In the genomic region with DNA sequence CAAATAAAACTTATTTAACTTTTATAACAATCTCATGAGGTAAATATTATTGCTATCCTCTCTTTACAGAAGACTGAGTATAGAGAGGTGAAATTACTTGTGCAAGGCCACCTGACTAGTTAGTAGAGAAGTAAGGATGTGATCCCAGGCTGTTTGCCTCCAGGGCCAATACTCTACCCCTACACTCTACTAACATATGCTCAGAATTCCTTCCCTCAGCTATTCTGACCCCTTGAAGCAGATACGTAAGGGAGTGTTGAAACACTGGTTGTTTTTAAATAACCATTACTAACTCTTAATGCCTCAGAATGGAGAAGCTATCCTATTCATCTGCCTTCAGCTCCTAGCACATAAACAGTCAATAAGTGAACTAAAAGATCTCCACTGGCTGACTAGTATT, we compare ENCODE assay signal across 27 cellular contexts. TPM values are rescaled to one million over a fixed set of nuclear protein-coding genes. Genes with fewer than 3 reads are reported as not detected.
DNase-seq lines count a peak whose midpoint lies in the region; ATAC-seq and TF ChIP-seq lines count a peak whose summit lies in the region.
"Had no signal": no experiment of that assay in that cellular context is flagged by ENCODE, and none has a peak within 500 bp of the region (broad histone marks: within the 10 kb centered on the region; RNA-seq: fewer than 3 reads in every experiment).

No MANE protein-coding gene starts in this region.

- H3K23ac ChIP-seq in trophoblast cell (ENCODE audit: low read length) = no peak overlapping the region

- no peak overlapping the region for H2AK5ac ChIP-seq in trophoblast cell (ENCODE audit: low read length)

- peaks cover 3% of the 10 kb centered on the region for H3K27me3 Mint-ChIP-seq in activated T-cell treated with anti-CD3 and anti-CD28 coated beads, Interleukin-2, amount 50 U/mL, for 24 hours
- no peaks in the 10 kb centered on the region for H3K27me3 Mint-ChIP-seq in activated T-helper 1 cell treated with anti-CD3 and anti-CD28 coated beads, Interleukin-12 subunit alpha, Interleukin-12 subunit beta, Interleukin-2, Interleukin-4 antibody, amounts not matched to agents 30 ng/mL and 10 ng/mL and 1 ng/mL, durations not matched to agents 14 hours and 24 hours and 36 hours (ENCODE audit: insufficient read depth)

- no peaks in the 10 kb centered on the region for H3K9me3 Mint-ChIP-seq in activated T-cell treated with anti-CD3 and anti-CD28 coated beads, Interleukin-2, amount 50 U/mL, for 24 hours
- peaks cover 14% of the 10 kb centered on the region for H3K9me3 Mint-ChIP-seq in activated T-helper 1 cell treated with anti-CD3 and anti-CD28 coated beads, Interleukin-12 subunit alpha, Interleukin-12 subunit beta, Interleukin-2, Interleukin-4 antibody, amounts not matched to agents 30 ng/mL and 10 ng/mL and 1 ng/mL, durations not matched to agents 14 hours and 24 hours and 36 hours
- H3K9me3 Mint-ChIP-seq: CD8-positive, alpha-beta memory T cell had no signal

- H2AFZ ChIP-seq in trophoblast cell (ENCODE audit: insufficient read depth, low read length, poor library complexity) = no peak overlapping the region

- no peaks in the 10 kb centered on the region for H3K79me2 ChIP-seq in trophoblast cell (ENCODE audit: control insufficient read depth, insufficient read depth, low read length, poor library complexity)

- H3K4me3 ChIP-seq in choroid plexus epithelial cell (ENCODE audit: low read depth, low read length) (no peak overlapping the region), fibroblast of villous mesenchyme (ENCODE audit: low read depth, low read length) (no peak overlapping the region), trophoblast cell (ENCODE audit: low read depth, low read length) (no peak overlapping the region)
- H3K4me3 ChIP-seq: BLaER1, GM12878 had no signal

- H3K4me1 ChIP-seq in trophoblast cell (ENCODE audit: control insufficient read depth in 1 of 2, insufficient read depth in 2 of 2, low read length in 2 of 2) = no peaks in the 10 kb centered on the region
- H3K4me1 ChIP-seq: BE2C, BLaER1 had no signal

- intact Hi-C loops in activated T-helper 1 cell treated with anti-CD3 and anti-CD28 coated beads, Interleukin-12 subunit alpha, Interleukin-12 subunit beta, Interleukin-2, Interleukin-4 antibody, amounts not matched to agents 30 ng/mL and 10 ng/mL and 1 ng/mL, durations not matched to agents 14 hours and 24 hours and 36 hours (cut with micrococcal nuclease) = no loop called here

- H3K27ac Mint-ChIP-seq in activated T-cell treated with anti-CD3 and anti-CD28 coated beads, Interleukin-2, amount 50 U/mL, for 24 hours = no peak overlapping the region
- no peak overlapping the region for H3K27ac Mint-ChIP-seq in activated T-helper 1 cell treated with anti-CD3 and anti-CD28 coated beads, Interleukin-12 subunit alpha, Interleukin-12 subunit beta, Interleukin-2, Interleukin-4 antibody, amounts not matched to agents 30 ng/mL and 10 ng/mL and 1 ng/mL, durations not matched to agents 14 hours and 24 hours and 36 hours
- H3K27ac Mint-ChIP-seq: CD14-positive monocyte; CD4-positive, alpha-beta memory T cell; CD4-positive, CD25-positive, alpha-beta regulatory T cell; CD8-positive, alpha-beta memory T cell had no signal

- no peaks in the 10 kb centered on the region for H3K4me1 Mint-ChIP-seq in activated T-cell treated with anti-CD3 and anti-CD28 coated beads, Interleukin-2, amount 50 U/mL, for 24 hours (ENCODE audit: low read depth)
- no peaks in the 10 kb centered on the region for H3K4me1 Mint-ChIP-seq in activated T-helper 1 cell treated with anti-CD3 and anti-CD28 coated beads, Interleukin-12 subunit alpha, Interleukin-12 subunit beta, Interleukin-2, Interleukin-4 antibody, amounts not matched to agents 30 ng/mL and 10 ng/mL and 1 ng/mL, durations not matched to agents 14 hours and 24 hours and 36 hours (ENCODE audit: low read depth)
- H3K4me1 Mint-ChIP-seq: CD4-positive, alpha-beta memory T cell; CD4-positive, CD25-positive, alpha-beta regulatory T cell; CD8-positive, alpha-beta memory T cell had no signal

- H3K4me2 ChIP-seq in trophoblast cell (ENCODE audit: low read length) = no peak overlapping the region
- H3K4me2 ChIP-seq: BLaER1 had no signal

- no peak for ATAC-seq in SK-N-SH treated with all-trans-retinoic acid at 6 μM for 48 hours
- ATAC-seq: GM12878 had no signal

- no peaks in the 10 kb centered on the region for H3K36me3 ChIP-seq in trophoblast cell (ENCODE audit: control insufficient read depth in 1 of 2, insufficient read depth in 2 of 2, low read length in 2 of 2)
- H3K36me3 ChIP-seq: BE2C, BLaER1 had no signal

- H3K9ac ChIP-seq in trophoblast cell (ENCODE audit: low read length) = no peak overlapping the region
- H3K9ac ChIP-seq: BLaER1 had no signal

- DNase-seq in choroid plexus epithelial cell (ENCODE audit: low read depth) = peak; percentile 2
- DNase-seq in fibroblast of villous mesenchyme (ENCODE audit: low read depth) = peak; percentile 40
- peak; percentile 54 to 82 for DNase-seq in trophoblast cell
- no peak for DNase-seq in activated T-cell treated with anti-CD3 and anti-CD28 coated beads, Interleukin-2, amount 50 U/mL, for 24 hours
- DNase-seq in activated T-helper 1 cell treated with anti-CD3 and anti-CD28 coated beads, Interleukin-12 subunit alpha, Interleukin-12 subunit beta, Interleukin-2, Interleukin-4 antibody, amounts not matched to agents 30 ng/mL and 10 ng/mL and 1 ng/mL, durations not matched to agents 14 hours and 24 hours and 36 hours (ENCODE audit: low spot score) = no peak
- DNase-seq in stimulated activated CD4-positive, alpha-beta T cell treated with anti-CD3 and anti-CD28 coated beads, Interleukin-4, amount 100 ng/mL, for 1 hour = no peak
- DNase-seq: 8988T; ACHN; BE2C; C1 segment of cervical spinal cord; CD4-positive, alpha-beta memory T cell; CD4-positive, CD25-positive, alpha-beta regulatory T cell; CD8-positive, alpha-beta memory T cell; COR-L47; DMS 273 treated with DMSO at 0.1 percent for 48 hours; DMS153; DMS53; DMS79; DND-41; EL; GDM1 had no signal

- no peaks in the 10 kb centered on the region for H3K36me3 Mint-ChIP-seq in activated T-cell treated with anti-CD3 and anti-CD28 coated beads, Interleukin-2, amount 50 U/mL, for 24 hours (ENCODE audit: low read depth)
- H3K36me3 Mint-ChIP-seq in activated T-helper 1 cell treated with anti-CD3 and anti-CD28 coated beads, Interleukin-12 subunit alpha, Interleukin-12 subunit beta, Interleukin-2, Interleukin-4 antibody, amounts not matched to agents 30 ng/mL and 10 ng/mL and 1 ng/mL, durations not matched to agents 14 hours and 24 hours and 36 hours (ENCODE audit: low read depth) = no peaks in the 10 kb centered on the region
- H3K36me3 Mint-ChIP-seq: CD4-positive, alpha-beta memory T cell; CD4-positive, CD25-positive, alpha-beta regulatory T cell had no signal

- H3K79me1 ChIP-seq in trophoblast cell (ENCODE audit: low read length) = no peaks in the 10 kb centered on the region

- H3K14ac ChIP-seq in trophoblast cell (ENCODE audit: low read length) = no peak overlapping the region

- H4K91ac ChIP-seq in trophoblast cell (ENCODE audit: low read depth, low read length) = no peak overlapping the region

- no peak overlapping the region for H2BK5ac ChIP-seq in trophoblast cell (ENCODE audit: low read depth, low read length, poor library complexity)

- H3K4me3 Mint-ChIP-seq in activated T-cell treated with anti-CD3 and anti-CD28 coated beads, Interleukin-2, amount 50 U/mL, for 24 hours = no peak overlapping the region
- no peak overlapping the region for H3K4me3 Mint-ChIP-seq in activated T-helper 1 cell treated with anti-CD3 and anti-CD28 coated beads, Interleukin-12 subunit alpha, Interleukin-12 subunit beta, Interleukin-2, Interleukin-4 antibody, amounts not matched to agents 30 ng/mL and 10 ng/mL and 1 ng/mL, durations not matched to agents 14 hours and 24 hours and 36 hours
- H3K4me3 Mint-ChIP-seq: CD14-positive monocyte; CD4-positive, alpha-beta memory T cell; CD4-positive, CD25-positive, alpha-beta regulatory T cell; CD8-positive, alpha-beta memory T cell had no signal

- no peak overlapping the region for H2BK120ac ChIP-seq in trophoblast cell (ENCODE audit: insufficient read depth, low read length, poor library complexity)

- H3K4ac ChIP-seq in trophoblast cell (ENCODE audit: low read depth, low read length) = no peak overlapping the region

- H3K9me3 ChIP-seq in trophoblast cell (ENCODE audit: insufficient read depth, low read depth, low read length) = no peaks in the 10 kb centered on the region
- H3K9me3 ChIP-seq: BE2C had no signal

- no peak overlapping the region for H4K8ac ChIP-seq in trophoblast cell (ENCODE audit: low read depth, low read length)

- no peak overlapping the region for H3K27ac ChIP-seq in trophoblast cell (ENCODE audit: low read depth, low read length)
- H3K27ac ChIP-seq: BLaER1 had no signal

- H3K27me3 ChIP-seq in trophoblast cell (ENCODE audit: insufficient read depth, low read length) = no peaks in the 10 kb centered on the region
- H3K27me3 ChIP-seq: BLaER1 had no signal

- TF ChIP-seq CTCF in choroid plexus epithelial cell (conservative IDR thresholded peaks at IDR 0.05; ENCODE audit: low read depth, low read length) (no peak), fibroblast of villous mesenchyme (IDR thresholded peaks at IDR 0.05; ENCODE audit: insufficient read depth, low read depth, low read length) (no peak)

- H4K12ac ChIP-seq in trophoblast cell (ENCODE audit: low read depth, low read length) = no peak overlapping the region

- no peak overlapping the region for H2BK12ac ChIP-seq in trophoblast cell (ENCODE audit: low read length)

- no CpG with 5 or more reads among the region's 1 CpG for WGBS in trophoblast cell (ENCODE audit: extremely low coverage, insufficient coverage, insufficient read length)

- no peak overlapping the region for H3K18ac ChIP-seq in trophoblast cell (ENCODE audit: low read length)

TF ChIP-seq in SK-N-SH treated with all-trans-retinoic acid at 6 μM for 48 hours, 23 proteins besides CTCF, POLR2A, EP300 and RAD21 (continues in another document):
- TF ChIP-seq ARNTL (CRISPR knock-in tag; IDR thresholded peaks at IDR 0.05; ENCODE audit: borderline replicate concordance, low read depth) (no peak), OSR1 (CRISPR knock-in tag; IDR thresholded peaks at IDR 0.05) (no peak)

RNA-seq across cellular contexts. Expression of gene CSTA, which starts 24.1 kb away (rescaled TPM):
- 0.32 TPM in 1 of 2 replicates, not detected in the other for total RNA-seq in fibroblast of villous mesenchyme
- polyA plus RNA-seq in trophoblast cell (2013) = 1.2 and 2.1 TPM in 2 replicates
- total RNA-seq in activated T-helper 1 cell treated with anti-CD3 and anti-CD28 coated beads, Interleukin-12 subunit alpha, Interleukin-12 subunit beta, Interleukin-2, Interleukin-4 antibody, amounts not matched to agents 30 ng/mL and 10 ng/mL and 1 ng/mL, durations not matched to agents 14 hours and 24 hours and 36 hours = not detected in 2 replicates
- total RNA-seq: CD4-positive, CD25-positive, alpha-beta regulatory T cell; Daoy; G401 had no signal
- polyA plus RNA-seq: CD4-positive, alpha-beta memory T cell; CD8-positive, alpha-beta memory T cell had no signal

RNA-seq across cellular contexts. Expression of gene MIX23, which starts 33.9 kb away (rescaled TPM):
- 29.0 and 36.3 TPM in 2 replicates for total RNA-seq in fibroblast of villous mesenchyme
- 31.5 TPM in 2 replicates for polyA plus RNA-seq in trophoblast cell (2013)
- 106 and 111 TPM in 2 replicates for total RNA-seq in activated T-helper 1 cell treated with anti-CD3 and anti-CD28 coated beads, Interleukin-12 subunit alpha, Interleukin-12 subunit beta, Interleukin-2, Interleukin-4 antibody, amounts not matched to agents 30 ng/mL and 10 ng/mL and 1 ng/mL, durations not matched to agents 14 hours and 24 hours and 36 hours

RNA-seq across cellular contexts. Expression of gene FAM162A, which starts 34.8 kb away (rescaled TPM):
- total RNA-seq in fibroblast of villous mesenchyme = 4.2 and 7.3 TPM in 2 replicates
- 15.1 and 15.3 TPM in 2 replicates for polyA plus RNA-seq in trophoblast cell (2013)
- 63.7 and 70.0 TPM in 2 replicates for total RNA-seq in activated T-helper 1 cell treated with anti-CD3 and anti-CD28 coated beads, Interleukin-12 subunit alpha, Interleukin-12 subunit beta, Interleukin-2, Interleukin-4 antibody, amounts not matched to agents 30 ng/mL and 10 ng/mL and 1 ng/mL, durations not matched to agents 14 hours and 24 hours and 36 hours

Comparison
In these comparisons a context has a peak if more than half of its experiments do, and no peak if none do; other contexts are left out.
1. DNase-seq: peak in choroid plexus epithelial cell (single experiment), fibroblast of villous mesenchyme (single experiment) and trophoblast cell (2 of 2); none in activated T-cell treated with anti-CD3 and anti-CD28 coated beads, Interleukin-2, amount 50 U/mL, for 24 hours (single experiment), activated T-helper 1 cell treated with anti-CD3 and anti-CD28 coated beads, Interleukin-12 subunit alpha, Interleukin-12 subunit beta, Interleukin-2, Interleukin-4 antibody, amounts not matched to agents 30 ng/mL and 10 ng/mL and 1 ng/mL, durations not matched to agents 14 hours and 24 hours and 36 hours (single experiment) and stimulated activated CD4-positive, alpha-beta T cell treated with anti-CD3 and anti-CD28 coated beads, Interleukin-4, amount 100 ng/mL, for 1 hour (single experiment).